In genomic region chr10:122229678-122230077, GRCh38 we compare ENCODE assay signal across 33 cellular contexts. TPM values are rescaled to one million over a fixed set of nuclear protein-coding genes. Genes with fewer than 3 reads are reported as not detected.
"Had no signal": no experiment of that assay in that cellular context is flagged by ENCODE, and none has a peak within 500 bp of the region (broad histone marks: within the 10 kb centered on the region; RNA-seq: fewer than 3 reads in every experiment).

No MANE protein-coding gene starts in this region.

- H3K4me3 ChIP-seq: neural progenitor cell, ovary, psoas muscle, skin epidermis, smooth muscle cell, spleen, stomach, thoracic aorta, thyroid gland, tibial nerve, upper lobe of right lung, uterus had no signal

- H3K4me3 Mint-ChIP-seq: naive B cell; naive thymus-derived CD8-positive, alpha-beta T cell; natural killer cell treated with Interleukin-12 subunit alpha and Interleukin-12 subunit beta and Interleukin-15 and Interleukin-18, amount 100 ng/mL, for 72 hours; neural progenitor cell; stimulated activated effector memory CD8-positive, alpha-beta T cell treated with anti-CD3 and anti-CD28 coated beads, Interleukin-12 subunit alpha, Interleukin-12 subunit beta, amount 100 ng/mL, for 72 hours; stimulated activated naive B cell treated with anti-CD40 and anti-IgM and Interleukin-4, amounts not matched to agents 10 μg/mL and 1 μg/mL and 100 μg/mL, for 72 hours; stimulated activated naive CD8-positive, alpha-beta T cell treated with anti-CD3 and anti-CD28 coated beads, Interleukin-15, Interleukin-2, amounts not matched to agents 100 ng/mL and 50 ng/mL, for 24 hours had no signal

- H3K9me3 Mint-ChIP-seq: naive B cell; naive thymus-derived CD8-positive, alpha-beta T cell; natural killer cell treated with Interleukin-12 subunit alpha and Interleukin-12 subunit beta and Interleukin-15 and Interleukin-18, amount 100 ng/mL, for 72 hours; neural progenitor cell; stimulated activated effector memory CD8-positive, alpha-beta T cell treated with anti-CD3 and anti-CD28 coated beads, Interleukin-12 subunit alpha, Interleukin-12 subunit beta, amount 100 ng/mL, for 72 hours; stimulated activated naive B cell treated with anti-CD40 and anti-IgM and Interleukin-4, amounts not matched to agents 10 μg/mL and 1 μg/mL and 100 μg/mL, for 72 hours; stimulated activated naive CD8-positive, alpha-beta T cell treated with anti-CD3 and anti-CD28 coated beads, Interleukin-15, Interleukin-2, amounts not matched to agents 100 ng/mL and 50 ng/mL, for 24 hours had no signal

- H3K4me2 ChIP-seq: neural progenitor cell, smooth muscle cell had no signal

- H3K4me1 Mint-ChIP-seq: naive B cell; naive thymus-derived CD8-positive, alpha-beta T cell; stimulated activated effector memory CD8-positive, alpha-beta T cell treated with anti-CD3 and anti-CD28 coated beads, Interleukin-12 subunit alpha, Interleukin-12 subunit beta, amount 100 ng/mL, for 72 hours; stimulated activated naive B cell treated with anti-CD40 and anti-IgM and Interleukin-4, amounts not matched to agents 10 μg/mL and 1 μg/mL and 100 μg/mL, for 72 hours had no signal

- H3K36me3 ChIP-seq: neural progenitor cell, ovary, uterus had no signal

- H3K36me3 Mint-ChIP-seq: naive B cell; naive thymus-derived CD8-positive, alpha-beta T cell; natural killer cell treated with Interleukin-12 subunit alpha and Interleukin-12 subunit beta and Interleukin-15 and Interleukin-18, amount 100 ng/mL, for 72 hours; stimulated activated effector memory CD8-positive, alpha-beta T cell treated with anti-CD3 and anti-CD28 coated beads, Interleukin-12 subunit alpha, Interleukin-12 subunit beta, amount 100 ng/mL, for 72 hours; stimulated activated naive B cell treated with anti-CD40 and anti-IgM and Interleukin-4, amounts not matched to agents 10 μg/mL and 1 μg/mL and 100 μg/mL, for 72 hours had no signal

- H3K27ac ChIP-seq: neural progenitor cell, ovary, parathyroid adenoma, psoas muscle, skin epidermis, spleen, stomach, thoracic aorta, thyroid gland, tibial nerve, upper lobe of right lung, uterus had no signal

- H3K27me3 Mint-ChIP-seq: progenitor cell of endocrine pancreas had no signal

- H3K4me1 ChIP-seq: parathyroid adenoma, spleen, thyroid gland, tibial nerve, upper lobe of right lung, uterus had no signal

- H3K27me3 ChIP-seq: neural progenitor cell, ovary, stomach, thyroid gland, tibial nerve, upper lobe of right lung, uterus had no signal

- ATAC-seq: naive thymus-derived CD8-positive, alpha-beta T cell; natural killer cell treated with Interleukin-12 subunit alpha and Interleukin-12 subunit beta and Interleukin-15 and Interleukin-18, amount 100 ng/mL, for 72 hours; right cardiac atrium; sciatic nerve; stimulated activated effector memory CD8-positive, alpha-beta T cell treated with anti-CD3 and anti-CD28 coated beads, Interleukin-12 subunit alpha, Interleukin-12 subunit beta, amount 100 ng/mL, for 72 hours; stimulated activated naive B cell treated with anti-CD40 and anti-IgM and Interleukin-4, amounts not matched to agents 10 μg/mL and 1 μg/mL and 100 μg/mL, for 72 hours; upper lobe of right lung had no signal

- DNase-seq: naive B cell; naive thymus-derived CD8-positive, alpha-beta T cell; occipital lobe; ovary; right cardiac atrium; spleen; stimulated activated CD4-positive, alpha-beta T cell treated with anti-CD3 and anti-CD28 coated beads, Interleukin-12 subunit alpha, Interleukin-12 subunit beta, amount 100 ng/mL, for 4 hours; stimulated activated CD4-positive, alpha-beta T cell treated with anti-CD3 and anti-CD28 coated beads, Interleukin-1b, Interleukin-23, amount 100 ng/mL, for 48 hours; stimulated activated CD4-positive, alpha-beta T cell treated with anti-CD3 and anti-CD28 coated beads, Interleukin-4, amount 100 ng/mL, for 1 hour; stimulated activated CD4-positive, alpha-beta T cell treated with anti-CD3 and anti-CD28 coated beads, Interleukin-4, amount 100 ng/mL, for 4 hours; stimulated activated naive B cell treated with anti-CD40 and anti-IgM and Interleukin-4, amounts not matched to agents 10 μg/mL and 1 μg/mL and 100 μg/mL, for 72 hours; stimulated activated naive CD4-positive, alpha-beta T cell treated with Interleukin-2 at 50 U/mL for 16 hours; stomach; thyroid gland; trophoblast cell; upper lobe of right lung; uterus had no signal

- H3K27ac Mint-ChIP-seq: naive B cell; naive thymus-derived CD8-positive, alpha-beta T cell; natural killer cell treated with Interleukin-12 subunit alpha and Interleukin-12 subunit beta and Interleukin-15 and Interleukin-18, amount 100 ng/mL, for 72 hours; progenitor cell of endocrine pancreas; stimulated activated effector memory CD8-positive, alpha-beta T cell treated with anti-CD3 and anti-CD28 coated beads, Interleukin-12 subunit alpha, Interleukin-12 subunit beta, amount 100 ng/mL, for 72 hours; stimulated activated naive B cell treated with anti-CD40 and anti-IgM and Interleukin-4, amounts not matched to agents 10 μg/mL and 1 μg/mL and 100 μg/mL, for 72 hours; stimulated activated naive CD8-positive, alpha-beta T cell treated with anti-CD3 and anti-CD28 coated beads, Interleukin-15, Interleukin-2, amounts not matched to agents 100 ng/mL and 50 ng/mL, for 24 hours had no signal

- H3K9me3 ChIP-seq: ovary, psoas muscle, spleen, stomach, thoracic aorta, thyroid gland, tibial nerve, upper lobe of right lung, uterus had no signal

RNA-seq across cellular contexts. Expression of gene BTBD16, which starts 41.4 kb away (rescaled TPM):
- total RNA-seq: naive thymus-derived CD8-positive, alpha-beta T cell; natural killer cell treated with Interleukin-12 subunit alpha and Interleukin-12 subunit beta and Interleukin-15 and Interleukin-18, amount 100 ng/mL, for 72 hours; occipital lobe; osteoblast; progenitor cell of endocrine pancreas; smooth muscle cell; spleen; stomach; subcutaneous adipose tissue; temporal lobe; thoracic aorta had no signal
- polyA plus RNA-seq: naive thymus-derived CD8-positive, alpha-beta T cell; neural cell; ovary; right cardiac atrium; smooth muscle cell had no signal
